Comparison of ENCODE assay signal across 13 cellular contexts in the genomic region with DNA sequence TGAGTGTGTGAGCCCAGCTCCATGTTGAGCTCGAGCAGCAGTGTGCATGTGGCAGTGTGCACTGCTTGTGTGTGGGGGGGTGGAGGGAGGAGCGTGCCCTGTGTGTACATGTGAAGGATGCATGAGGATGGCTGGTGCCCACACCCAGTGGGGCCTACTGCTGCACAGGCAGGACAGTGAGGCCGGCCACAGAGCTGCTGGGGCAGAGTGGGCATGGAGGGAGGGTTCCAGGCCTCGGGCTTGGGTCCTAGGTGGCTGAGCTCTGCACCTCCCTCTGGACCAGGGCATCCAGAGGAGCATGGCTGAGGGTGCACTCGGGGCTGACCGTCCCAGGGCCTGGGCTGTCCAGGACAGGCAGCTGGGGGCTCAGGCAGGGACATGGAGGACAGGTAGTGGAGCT. TPM values are rescaled to one million over a fixed set of nuclear protein-coding genes. Genes with fewer than 3 reads are reported as not detected.
DNase-seq lines count a peak whose midpoint lies in the region; ATAC-seq, FAIRE-seq and TF ChIP-seq lines count a peak whose summit lies in the region.
"Had no signal": no experiment of that assay in that cellular context is flagged by ENCODE, and none has a peak within 500 bp of the region (broad histone marks: within the 10 kb centered on the region; RNA-seq: fewer than 3 reads in every experiment).

No MANE protein-coding gene starts in this region.

- H3K4me1 ChIP-seq in GM12878 (ENCODE audit: control insufficient read depth, insufficient read depth, low read length) (no peaks in the 10 kb centered on the region), muscle layer of colon (ENCODE audit: insufficient read depth, low read length) (peaks cover 47% of the 10 kb centered on the region), tibial nerve (peaks cover 0 to 66% (median 32%) of the 10 kb centered on the region in 4 donors)

- DNase-seq in activated effector memory CD4-positive, alpha-beta T cell treated with anti-CD3 and anti-CD28 coated beads, Interleukin-2, amount 50 U/mL, for 16 hours: peak; percentile 62
- no peak for DNase-seq in activated effector memory CD4-positive, alpha-beta T cell treated with Interleukin-2 at 50 U/mL for 16 hours
- no peak for DNase-seq in GM12878 (ENCODE audit: low read depth, low spot score)
- peak in 1 of 2 donors; percentile 12 for DNase-seq in tibial nerve (ENCODE audit: low spot score in 2 of 2)
- no peak for DNase-seq in WTC11 (ENCODE audit: low spot score)
- DNase-seq in activated gamma-delta T cell (lab: John Stamatoyannopoulos, UW): no peak
- DNase-seq: activated T-cell treated with anti-CD3 and anti-CD28 coated beads, Interleukin-2, amount 50 U/mL, for 72 hours; central memory CD4-positive, alpha-beta T cell; foreskin keratinocyte; NCI-H1694 had no signal

- 80% methylated on average over 6 of the region's 6 CpGs for WGBS in GM12878 (ENCODE audit: insufficient coverage, insufficient replicate concordance, low lambda C conversion rate, missing lambda C conversion rate)
- WGBS in tibial nerve, 2 donors: 49 to 85% methylated on average over 5 to 6 of the region's 6 CpGs

- H3K4me3 Mint-ChIP-seq in WTC11: no peak overlapping the region
- H3K4me3 Mint-ChIP-seq: activated T-cell treated with anti-CD3 and anti-CD28 coated beads, Interleukin-2, amount 50 U/mL, for 72 hours had no signal

- POLR2A ChIA-PET in GM12878 (lab: Charles Lee) (no interaction called here), WTC11 (lab: Charles Lee) (interaction anchor here (1.3 kb wide), 2 partner anchors 12 to 14 kb away, joined by 3 to 4 read pairs; a partner anchor contains a TSS)

- in situ Hi-C loops in GM12878 (cut with MboI): no loop called here

- H3K36me3 ChIP-seq in GM12878 (ENCODE audit: control insufficient read depth in 2 of 2, insufficient read depth in 2 of 2, low read length in 1 of 2): peaks cover 0 to 13% of the 10 kb centered on the region in 2 experiments; a peak in 3 of 4 replicates
- peaks cover 16% of the 10 kb centered on the region for H3K36me3 ChIP-seq in muscle layer of colon (ENCODE audit: insufficient read depth, low read length)
- H3K36me3 ChIP-seq in tibial nerve: peaks cover 0 to 22% (median 7%) of the 10 kb centered on the region in 3 donors

- H3K9me3 ChIP-seq in GM12878 (replicated peaks; ENCODE audit: control insufficient read depth, insufficient read depth, low read length) (no peaks in the 10 kb centered on the region), muscle layer of colon (ENCODE audit: low read length) (no peaks in the 10 kb centered on the region), tibial nerve (no peaks in the 10 kb centered on the region)

- H3K27me3 Mint-ChIP-seq in WTC11 (ENCODE audit: low read depth): no peaks in the 10 kb centered on the region

- TF ChIP-seq EP300 in GM12878 (IDR thresholded peaks at IDR 0.05; ENCODE audit: borderline replicate concordance in 1 of 2, control insufficient read depth in 1 of 2, low read depth in 2 of 2, low read length in 2 of 2) (no peak), tibial nerve (IDR thresholded peaks at IDR 0.05) (no peak)

- CTCF ChIA-PET in GM12878 (lab: Yijun Ruan, JAX): no interaction called here
- CTCF ChIA-PET in WTC11 (lab: Charles Lee): interaction anchor here (0.9 to 1.5 kb wide), 2 partner anchors 21 to 22 kb away, joined by 3 to 5 read pairs; no protein-coding TSS in a partner anchor

- no peak overlapping the region for H3K4me3 ChIP-seq in GM12878
- peak overlapping the region in 1 of 2 donors; percentile 74 for H3K4me3 ChIP-seq in muscle layer of colon (ENCODE audit: low read depth in 1 of 2, low read length in 2 of 2)
- H3K4me3 ChIP-seq in tibial nerve: no peak overlapping the region

- H4K20me1 ChIP-seq in GM12878 (ENCODE audit: control insufficient read depth, insufficient read depth): no peaks in the 10 kb centered on the region

- FAIRE-seq in GM12878 (lab: Jason Lieb, UNC): no peak
- FAIRE-seq: HTR-8/SVneo had no signal

- SMC1A ChIA-PET in GM12878 (lab: Charles Lee; ENCODE audit: uncharacterized antibody, unreplicated experiment): no interaction called here

- TF ChIP-seq POLR2A in GM12878 (IDR thresholded peaks at IDR 0.05; ENCODE audit: low read depth, low read length): no peak; the same call in 1 of the 2 replicates
- no peak for TF ChIP-seq POLR2A in tibial nerve (IDR thresholded peaks at IDR 0.05)

- no peak overlapping the region for H3K9ac ChIP-seq in GM12878 (ENCODE audit: control insufficient read depth, insufficient read depth, low read length)
- H3K9ac ChIP-seq in muscle layer of colon (ENCODE audit: low read length): peak overlapping the region; percentile 82

- H3K79me2 ChIP-seq in GM12878 (ENCODE audit: control insufficient read depth, insufficient read depth, low read length): peaks cover 2% of the 10 kb centered on the region; the same call in 1 of the 2 replicates

- no peak overlapping the region for H3K27ac Mint-ChIP-seq in WTC11
- H3K27ac Mint-ChIP-seq: activated T-cell treated with anti-CD3 and anti-CD28 coated beads, Interleukin-2, amount 50 U/mL, for 72 hours had no signal

- TF ChIP-seq RAD21 in GM12878 (IDR thresholded peaks at IDR 0.05; ENCODE audit: insufficient read depth, low read depth, low read length): no peak

- intact Hi-C loops in GM12878 (cut with micrococcal nuclease; ENCODE audit: unreplicated experiment): no loop called here

- no peaks in the 10 kb centered on the region for H3K27me3 ChIP-seq in GM12878 (replicated peaks in 1 of 2; ENCODE audit: control insufficient read depth in 2 of 2, insufficient read depth in 2 of 2, low read length in 1 of 2)
- H3K27me3 ChIP-seq in muscle layer of colon (ENCODE audit: control insufficient read depth in 1 of 2, insufficient read depth in 2 of 2, low read length in 2 of 2): no peaks in the 10 kb centered on the region
- no peaks in the 10 kb centered on the region for H3K27me3 ChIP-seq in tibial nerve
- H3K27me3 ChIP-seq: foreskin keratinocyte had no signal

- no peak overlapping the region for H3K4me2 ChIP-seq in GM12878 (ENCODE audit: control insufficient read depth, insufficient read depth)

- no peaks in the 10 kb centered on the region for H3K9me3 Mint-ChIP-seq in WTC11
- H3K9me3 Mint-ChIP-seq: activated T-cell treated with anti-CD3 and anti-CD28 coated beads, Interleukin-2, amount 50 U/mL, for 72 hours had no signal

- H2AFZ ChIP-seq in GM12878 (ENCODE audit: control insufficient read depth, low read depth, low read length): no peak overlapping the region

- TF ChIP-seq CTCF in GM12878 (IDR thresholded peaks at IDR 0.05 in 2 of 3, conservative IDR thresholded peaks at IDR 0.05 in 1 of 3; ENCODE audit: control insufficient read depth in 2 of 3, extremely low read depth in 1 of 3, insufficient read depth in 1 of 3, low read depth in 3 of 3, low read length in 3 of 3) (no peak), tibial nerve (IDR thresholded peaks at IDR 0.05) (no peak), WTC11 (IDR thresholded peaks at IDR 0.05) (no peak)

- no TSS peak for BruUV-seq in GM12878 (replicated peaks; lab: Mats Ljungman, UMichigan)

- ATAC-seq in GM12878 (peak; percentile 8; the same call in 2 of the 3 replicates), WTC11 (no peak), esophagus mucosa (no peak)
- ATAC-seq: activated T-cell treated with anti-CD3 and anti-CD28 coated beads, Interleukin-2, amount 50 U/mL, for 72 hours had no signal

- 0 out of 2 replicates have a peak, but pooled peaks cover 2% of the 10 kb centered on the region for H3K4me1 Mint-ChIP-seq in WTC11

- RAD21 ChIA-PET in GM12878 (lab: Charles Lee; ENCODE audit: unreplicated experiment): no interaction called here

- H3K27ac ChIP-seq in GM12878 (ENCODE audit: control insufficient read depth, insufficient read depth): no peak overlapping the region
- H3K27ac ChIP-seq in muscle layer of colon (ENCODE audit: low read depth, low read length): peak overlapping the region; percentile 98
- H3K27ac ChIP-seq in tibial nerve: peak overlapping the region; percentile 77 to 96 (median 88)
- H3K27ac ChIP-seq: foreskin keratinocyte had no signal

- no peaks in the 10 kb centered on the region for H3K36me3 Mint-ChIP-seq in WTC11

RNA-seq across cellular contexts. Expression of a gene that starts 1.8 kb away (rescaled TPM):
- 0.27 and 0.65 TPM in 2 replicates for total RNA-seq in GM12878 (2013; cell fraction: nucleolus; rRNA removed)
- total RNA-seq in GM12878 (2014; rRNA removed): 0.06 and 0.11 TPM in 2 replicates
- 0.09 TPM in 2 replicates for total RNA-seq in GM12878 (2014; rRNA removed; fragmentation: Illumina TruSeq; extraction: Trizol)
- 0.44 TPM in 1 of 2 replicates, not detected in the other for total RNA-seq in GM12878 (2021)
- polyA plus RNA-seq in GM12878 (2011; ENCODE audit: low read depth): not detected
- polyA plus RNA-seq in GM12878 (2011; rRNA removed): 0.03 and 0.04 TPM in 2 replicates
- polyA plus RNA-seq in GM12878 (2011; cell fraction: cytosol; rRNA removed): 0.06 and 0.07 TPM in 2 replicates
- polyA plus RNA-seq in GM12878 (2011; cell fraction: nucleus; rRNA removed): 0.24 and 0.51 TPM in 2 replicates
- 0.15 and 0.22 TPM in 2 replicates for polyA plus RNA-seq in GM12878 (2012)
- 0.04 TPM in 1 of 2 replicates, not detected in the other for polyA plus RNA-seq in GM12878 (2014; fragmentation: Illumina TruSeq; extraction: Trizol)
- polyA plus RNA-seq in GM12878 (2014; fragmentation: Nextera tagmentation; extraction: Ambion mirVana): not detected
- polyA plus RNA-seq in GM12878 (2014; rRNA removed): 0.26 and 0.32 TPM in 2 replicates
- not detected for polyA plus RNA-seq in GM12878 (2016; fragmentation: Nextera tagmentation; extraction: Ambion mirVana)
- 0.21 TPM in 1 of 2 replicates, not detected in the other for polyA minus RNA-seq in GM12878 (2011; rRNA and poly(A)+ RNA removed)
- polyA minus RNA-seq in GM12878 (2011; cell fraction: cytosol; rRNA and poly(A)+ RNA removed): not detected in 2 replicates
- 0.24 and 0.96 TPM in 2 replicates for polyA minus RNA-seq in GM12878 (2011; cell fraction: nucleus; rRNA and poly(A)+ RNA removed)
- total RNA-seq in tibial nerve: 10 to 100 TPM in 2 of 4 donors, 1 to 10 TPM in 2; 6.9 to 15.1 (median 9.9) TPM
- total RNA-seq in WTC11 (2021): 0.72 to 1.2 TPM (median 0.87 TPM) in 3 replicates
- total RNA-seq in esophagus mucosa: 0.44 TPM

RNA-seq across cellular contexts. Expression of a gene that starts 11.4 kb away (rescaled TPM):
- total RNA-seq in GM12878 (2013; cell fraction: nucleolus; rRNA removed): 142 and 146 TPM in 2 replicates
- total RNA-seq in GM12878 (2014; rRNA removed) (214 and 235 TPM in 2 replicates), GM12878 (2014; rRNA removed; fragmentation: Illumina TruSeq; extraction: Trizol) (82.0 and 98.3 TPM in 2 replicates), GM12878 (2021) (183 and 195 TPM in 2 replicates), tibial nerve (100 to 1,000 TPM; 501 to 540 (median 510) TPM), WTC11 (2021) (110 to 112 TPM (median 111 TPM) in 3 replicates), esophagus mucosa (241 TPM)
- polyA plus RNA-seq in GM12878 (2011; ENCODE audit: low read depth): 101 TPM
- polyA plus RNA-seq in GM12878 (2011; rRNA removed) (107 and 224 TPM in 2 replicates), GM12878 (2014; fragmentation: Illumina TruSeq; extraction: Trizol) (4.2 and 28.9 TPM in 2 replicates), GM12878 (2014; fragmentation: Nextera tagmentation; extraction: Ambion mirVana) (10 to 100 TPM in 1 of 2 experiments, 1 to 10 TPM in 1; 6.3 to 39.2 TPM), GM12878 (2014; rRNA removed) (227 and 264 TPM in 2 replicates), GM12878 (2016; fragmentation: Nextera tagmentation; extraction: Ambion mirVana) (100 to 1,000 TPM; 349 to 357 TPM)
- 381 and 606 TPM in 2 replicates for polyA plus RNA-seq in GM12878 (2011; cell fraction: cytosol; rRNA removed)
- 634 and 756 TPM in 2 replicates for polyA plus RNA-seq in GM12878 (2011; cell fraction: nucleus; rRNA removed)
- polyA plus RNA-seq in GM12878 (2012): 190 and 243 TPM in 2 replicates
- 103 and 217 TPM in 2 replicates for polyA minus RNA-seq in GM12878 (2011; rRNA and poly(A)+ RNA removed)
- polyA minus RNA-seq in GM12878 (2011; cell fraction: cytosol; rRNA and poly(A)+ RNA removed): 59.5 and 69.8 TPM in 2 replicates
- polyA minus RNA-seq in GM12878 (2011; cell fraction: nucleus; rRNA and poly(A)+ RNA removed): 116 and 141 TPM in 2 replicates

RNA-seq across cellular contexts. Expression of a gene that starts 14.1 kb away (rescaled TPM):
- total RNA-seq in GM12878 (2013; cell fraction: nucleolus; rRNA removed): 3.6 and 5.1 TPM in 2 replicates
- total RNA-seq in GM12878 (2014; rRNA removed) (6.0 and 6.9 TPM in 2 replicates), GM12878 (2014; rRNA removed; fragmentation: Illumina TruSeq; extraction: Trizol) (1.3 and 1.5 TPM in 2 replicates), GM12878 (2021) (6.9 and 8.5 TPM in 2 replicates), tibial nerve (10 to 100 TPM in 1 of 4 donors, 1 to 10 TPM in 3; 5.5 to 17.8 (median 9.2) TPM), WTC11 (2021) (11.4 to 12.5 TPM (median 12.1 TPM) in 3 replicates), esophagus mucosa (6.9 TPM)
- polyA plus RNA-seq in GM12878 (2011; ENCODE audit: low read depth): 2.1 TPM
- polyA plus RNA-seq in GM12878 (2011; rRNA removed) (1.4 and 2.9 TPM in 2 replicates), GM12878 (2014; fragmentation: Illumina TruSeq; extraction: Trizol) (1.2 and 1.3 TPM in 2 replicates), GM12878 (2014; fragmentation: Nextera tagmentation; extraction: Ambion mirVana) (under 1 TPM; 0.51 to 0.60 TPM), GM12878 (2014; rRNA removed) (4.6 and 6.7 TPM in 2 replicates), GM12878 (2016; fragmentation: Nextera tagmentation; extraction: Ambion mirVana) (1 to 10 TPM; 6.0 to 8.6 TPM)
- 3.5 and 8.3 TPM in 2 replicates for polyA plus RNA-seq in GM12878 (2011; cell fraction: cytosol; rRNA removed)
- 5.4 and 7.1 TPM in 2 replicates for polyA plus RNA-seq in GM12878 (2011; cell fraction: nucleus; rRNA removed)
- 2.0 and 3.3 TPM in 2 replicates for polyA plus RNA-seq in GM12878 (2012)
- 2.0 and 5.2 TPM in 2 replicates for polyA minus RNA-seq in GM12878 (2011; rRNA and poly(A)+ RNA removed)
- polyA minus RNA-seq in GM12878 (2011; cell fraction: cytosol; rRNA and poly(A)+ RNA removed): 0.83 and 2.3 TPM in 2 replicates
- polyA minus RNA-seq in GM12878 (2011; cell fraction: nucleus; rRNA and poly(A)+ RNA removed): 1.8 and 3.3 TPM in 2 replicates

RNA-seq across cellular contexts. Expression of a gene that starts 42.4 kb away (rescaled TPM):
- 43.8 and 45.7 TPM in 2 replicates for total RNA-seq in GM12878 (2013; cell fraction: nucleolus; rRNA removed)
- total RNA-seq in GM12878 (2014; rRNA removed) (81.9 and 93.4 TPM in 2 replicates), GM12878 (2014; rRNA removed; fragmentation: Illumina TruSeq; extraction: Trizol) (25.5 and 35.1 TPM in 2 replicates), GM12878 (2021) (47.6 and 54.9 TPM in 2 replicates), tibial nerve (10 to 100 TPM; 68.7 to 83.7 (median 80.0) TPM), WTC11 (2021) (65.8 to 70.5 TPM (median 66.9 TPM) in 3 replicates), esophagus mucosa (29.0 TPM)
- polyA plus RNA-seq in GM12878 (2011; ENCODE audit: low read depth): 30.7 TPM
- polyA plus RNA-seq in GM12878 (2011; rRNA removed) (17.0 and 39.3 TPM in 2 replicates), GM12878 (2014; fragmentation: Illumina TruSeq; extraction: Trizol) (8.8 and 42.1 TPM in 2 replicates), GM12878 (2014; fragmentation: Nextera tagmentation; extraction: Ambion mirVana) (10 to 100 TPM; 15.1 to 56.7 TPM), GM12878 (2014; rRNA removed) (91.0 and 96.3 TPM in 2 replicates), GM12878 (2016; fragmentation: Nextera tagmentation; extraction: Ambion mirVana) (100 to 1,000 TPM; 129 to 143 TPM)
- 66.7 and 115 TPM in 2 replicates for polyA plus RNA-seq in GM12878 (2011; cell fraction: cytosol; rRNA removed)
- polyA plus RNA-seq in GM12878 (2011; cell fraction: nucleus; rRNA removed): 172 and 194 TPM in 2 replicates
- 45.5 and 64.1 TPM in 2 replicates for polyA plus RNA-seq in GM12878 (2012)
- polyA minus RNA-seq in GM12878 (2011; rRNA and poly(A)+ RNA removed): 24.7 and 44.2 TPM in 2 replicates
- polyA minus RNA-seq in GM12878 (2011; cell fraction: cytosol; rRNA and poly(A)+ RNA removed): 16.6 and 20.5 TPM in 2 replicates
- 31.3 and 40.2 TPM in 2 replicates for polyA minus RNA-seq in GM12878 (2011; cell fraction: nucleus; rRNA and poly(A)+ RNA removed)

RNA-seq across cellular contexts. Expression of a gene that starts 48.4 kb away (rescaled TPM):
- 5.5 and 6.0 TPM in 2 replicates for total RNA-seq in GM12878 (2013; cell fraction: nucleolus; rRNA removed)
- 14.0 and 14.6 TPM in 2 replicates for total RNA-seq in GM12878 (2014; rRNA removed)
- 5.9 and 6.7 TPM in 2 replicates for total RNA-seq in GM12878 (2014; rRNA removed; fragmentation: Illumina TruSeq; extraction: Trizol)
- 20.8 and 21.5 TPM in 2 replicates for total RNA-seq in GM12878 (2021)
- 5.1 TPM for polyA plus RNA-seq in GM12878 (2011; ENCODE audit: low read depth)
- polyA plus RNA-seq in GM12878 (2011; rRNA removed): 3.1 and 6.6 TPM in 2 replicates
- 10.1 and 14.3 TPM in 2 replicates for polyA plus RNA-seq in GM12878 (2011; cell fraction: cytosol; rRNA removed)
- polyA plus RNA-seq in GM12878 (2011; cell fraction: nucleus; rRNA removed): 23.8 and 28.1 TPM in 2 replicates
- polyA plus RNA-seq in GM12878 (2012): 13.2 and 16.0 TPM in 2 replicates
- 1.6 and 5.5 TPM in 2 replicates for polyA plus RNA-seq in GM12878 (2014; fragmentation: Illumina TruSeq; extraction: Trizol)
- polyA plus RNA-seq in GM12878 (2014; fragmentation: Nextera tagmentation; extraction: Ambion mirVana): 1 to 10 TPM; 2.5 to 4.8 TPM
- 18.8 and 19.5 TPM in 2 replicates for polyA plus RNA-seq in GM12878 (2014; rRNA removed)
- 10 to 100 TPM; 26.7 to 27.0 TPM for polyA plus RNA-seq in GM12878 (2016; fragmentation: Nextera tagmentation; extraction: Ambion mirVana)
- polyA minus RNA-seq in GM12878 (2011; rRNA and poly(A)+ RNA removed): 1.2 and 2.7 TPM in 2 replicates
- 1.8 and 2.7 TPM in 2 replicates for polyA minus RNA-seq in GM12878 (2011; cell fraction: cytosol; rRNA and poly(A)+ RNA removed)
- 3.5 and 4.8 TPM in 2 replicates for polyA minus RNA-seq in GM12878 (2011; cell fraction: nucleus; rRNA and poly(A)+ RNA removed)
- total RNA-seq in tibial nerve: 10 to 100 TPM; 26.4 to 38.5 (median 27.1) TPM
- 30.0 to 33.8 TPM (median 30.7 TPM) in 3 replicates for total RNA-seq in WTC11 (2021)
- 13.9 TPM for total RNA-seq in esophagus mucosa
